Comparison of ENCODE assay signal across 12 cellular contexts in the genomic region with DNA sequence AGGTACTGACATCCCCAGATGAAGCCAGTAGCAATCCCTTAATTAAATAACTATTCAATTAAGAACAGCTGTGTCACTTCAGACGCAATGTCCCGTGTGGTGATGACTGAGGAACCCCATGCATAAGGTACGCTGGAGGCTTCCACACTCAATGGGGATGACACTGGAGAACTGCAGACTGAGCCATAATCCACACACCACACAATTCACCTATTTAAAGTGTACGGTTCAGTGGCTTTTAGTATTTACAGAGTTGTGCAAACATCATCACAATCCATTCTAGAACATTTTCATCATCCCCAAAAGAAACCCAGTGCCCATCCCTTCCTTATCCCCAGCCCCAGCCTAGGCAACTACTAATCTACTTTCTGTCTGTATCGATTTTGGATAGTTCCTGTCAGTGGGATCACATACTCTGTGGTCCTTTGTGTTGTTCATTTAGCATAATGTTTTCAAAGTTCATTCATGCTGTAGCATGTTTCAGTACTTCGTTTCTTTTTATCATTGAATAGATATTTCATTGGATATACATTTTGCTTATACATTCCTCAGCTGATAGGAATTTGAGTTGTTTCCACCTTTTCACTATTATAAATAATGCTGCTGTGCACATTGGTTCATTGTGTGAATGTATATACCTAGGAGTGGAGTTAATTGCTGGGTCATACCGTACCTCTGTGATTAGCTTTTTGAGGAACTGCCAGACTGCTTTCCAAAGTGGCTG.
A peak's percentile ranks its signal among the peaks of the same experiment; 100 is the strongest.
DNase-seq lines count a peak whose midpoint lies in the region; ATAC-seq and TF ChIP-seq lines count a peak whose summit lies in the region.
"Had no signal": no experiment of that assay in that cellular context is flagged by ENCODE, and none has a peak within 500 bp of the region (broad histone marks: within the 10 kb centered on the region; RNA-seq: fewer than 3 reads in every experiment).

No MANE protein-coding gene starts in this region.

- CTCF ChIA-PET in activated CD8-positive, alpha-beta T cell treated with anti-CD3 and anti-CD28 coated beads for 36 hours (lab: Charles Lee) = interaction anchor here (2.4 kb wide), 1 partner anchor 26 kb away, joined by 6 read pairs; no protein-coding TSS in a partner anchor

- H3K27me3 Mint-ChIP-seq in activated CD8-positive, alpha-beta T cell treated with anti-CD3 and anti-CD28 coated beads for 36 hours = no peaks in the 10 kb centered on the region

- no peaks in the 10 kb centered on the region for H3K36me3 Mint-ChIP-seq in activated CD8-positive, alpha-beta T cell treated with anti-CD3 and anti-CD28 coated beads for 36 hours (ENCODE audit: low read depth)

- H3K4me1 Mint-ChIP-seq in activated CD8-positive, alpha-beta T cell treated with anti-CD3 and anti-CD28 coated beads for 36 hours (ENCODE audit: low read depth) = no peaks in the 10 kb centered on the region

- DNase-seq in DMS53 treated with DMSO at 0.1 percent for 48 hours (lab: John Stamatoyannopoulos, UW; ENCODE audit: unreplicated experiment) (peak; percentile 96), NCI-H345 treated with DMSO at 0.1 percent for 48 hours (lab: John Stamatoyannopoulos, UW; ENCODE audit: unreplicated experiment) (peak; percentile 80), renal cortical epithelial cell (ENCODE audit: low read depth) (peak; percentile 29), GM13977 (ENCODE audit: low spot score) (no peak), SK-N-DZ (ENCODE audit: low spot score) (no peak)
- no peak for DNase-seq in activated CD8-positive, alpha-beta T cell treated with anti-CD3 and anti-CD28 coated beads for 36 hours
- DNase-seq: AML-193; DMS153; NCI-H1048; NCI-H1694 treated with DMSO at 0.1 percent for 48 hours; NK-92 treated with Interleukin-12 subunit alpha and Interleukin-12 subunit beta, amount 100 ng/mL, for 24 hours had no signal

- intact Hi-C loops in activated CD8-positive, alpha-beta T cell treated with anti-CD3 and anti-CD28 coated beads for 36 hours (cut with micrococcal nuclease) = no loop called here

- TF ChIP-seq CTCF in GM13977 (IDR thresholded peaks at IDR 0.05; ENCODE audit: extremely low read depth, insufficient read depth, missing control alignments) = no peak
- TF ChIP-seq CTCF in activated CD8-positive, alpha-beta T cell treated with anti-CD3 and anti-CD28 coated beads for 36 hours (IDR thresholded peaks at IDR 0.05) = no peak

- H3K9me3 Mint-ChIP-seq in activated CD8-positive, alpha-beta T cell treated with anti-CD3 and anti-CD28 coated beads for 36 hours = no peaks in the 10 kb centered on the region

- peak; percentile 72 for ATAC-seq in esophagus mucosa
- ATAC-seq in activated CD8-positive, alpha-beta T cell treated with anti-CD3 and anti-CD28 coated beads for 36 hours = no peak

- no peak overlapping the region for H3K4me3 Mint-ChIP-seq in activated CD8-positive, alpha-beta T cell treated with anti-CD3 and anti-CD28 coated beads for 36 hours

- in situ Hi-C loops in GM13977 (cut with MboI; ENCODE audit: low pct_unique_long_range_greater_than_20kb, low sequenced_read_pairs, unreplicated experiment) = no loop called here

- POLR2A ChIA-PET in activated CD8-positive, alpha-beta T cell treated with anti-CD3 and anti-CD28 coated beads for 36 hours (lab: Charles Lee) = interaction anchor here (1.1 kb wide), 1 partner anchor 8 kb away, joined by 4 read pairs; no protein-coding TSS in a partner anchor

- no peak overlapping the region for H3K27ac Mint-ChIP-seq in activated CD8-positive, alpha-beta T cell treated with anti-CD3 and anti-CD28 coated beads for 36 hours

Comparison
In these comparisons a context has a peak if more than half of its experiments do, and no peak if none do; other contexts are left out.
1. DNase-seq: peak in DMS53 treated with DMSO at 0.1 percent for 48 hours (single experiment), NCI-H345 treated with DMSO at 0.1 percent for 48 hours (single experiment) and renal cortical epithelial cell (single experiment); none in GM13977 (single experiment), SK-N-DZ (single experiment) and activated CD8-positive, alpha-beta T cell treated with anti-CD3 and anti-CD28 coated beads for 36 hours (single experiment).